In the genomic region with DNA sequence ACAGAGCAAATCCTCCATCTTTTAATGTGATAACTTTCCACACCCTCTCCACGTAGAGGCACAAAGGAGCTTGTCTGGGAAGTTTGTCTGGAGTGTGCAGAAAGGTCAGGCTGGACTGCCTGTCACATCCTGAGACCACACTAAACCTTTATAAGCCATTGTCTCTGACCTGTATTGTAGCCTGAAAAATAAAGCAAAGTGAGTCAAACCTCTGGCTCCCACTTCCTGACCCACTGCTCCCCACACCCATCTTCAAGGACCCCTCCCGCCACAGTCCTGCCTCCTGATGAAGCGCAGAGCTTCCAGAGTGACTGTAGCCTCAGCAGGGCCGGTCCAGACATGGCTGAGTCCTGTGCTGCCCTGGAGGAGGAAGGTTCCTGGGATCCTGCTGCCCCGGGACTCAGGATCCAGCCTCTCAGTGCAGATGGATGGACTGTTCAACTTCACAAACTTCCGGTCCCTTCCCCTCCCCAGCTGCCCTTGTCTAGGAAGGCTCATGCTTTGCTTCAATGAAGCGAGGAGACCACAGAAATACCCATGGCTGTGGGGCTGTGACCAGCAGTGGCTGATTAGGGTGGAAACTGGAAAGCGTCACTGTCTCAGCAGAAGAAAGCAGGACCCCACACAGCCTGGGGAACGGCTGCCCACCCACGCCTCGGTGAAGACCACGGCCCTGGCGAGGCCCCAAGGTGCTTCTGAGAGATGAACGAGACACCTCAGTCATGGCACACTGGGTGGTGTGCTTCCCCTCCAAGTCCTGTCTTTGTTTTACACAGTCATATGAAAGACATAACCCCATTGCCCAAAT, we compare ENCODE assay signal across 1 cellular context.
A peak's percentile ranks its signal among the peaks of the same experiment; 100 is the strongest.
TF ChIP-seq lines count a peak whose summit lies in the region.

No MANE protein-coding gene starts in this region.

TF ChIP-seq in GM12878, 131 proteins besides CTCF, POLR2A, EP300 and RAD21 (continued from another document and continues in another):
- TF ChIP-seq, protein P1, sequence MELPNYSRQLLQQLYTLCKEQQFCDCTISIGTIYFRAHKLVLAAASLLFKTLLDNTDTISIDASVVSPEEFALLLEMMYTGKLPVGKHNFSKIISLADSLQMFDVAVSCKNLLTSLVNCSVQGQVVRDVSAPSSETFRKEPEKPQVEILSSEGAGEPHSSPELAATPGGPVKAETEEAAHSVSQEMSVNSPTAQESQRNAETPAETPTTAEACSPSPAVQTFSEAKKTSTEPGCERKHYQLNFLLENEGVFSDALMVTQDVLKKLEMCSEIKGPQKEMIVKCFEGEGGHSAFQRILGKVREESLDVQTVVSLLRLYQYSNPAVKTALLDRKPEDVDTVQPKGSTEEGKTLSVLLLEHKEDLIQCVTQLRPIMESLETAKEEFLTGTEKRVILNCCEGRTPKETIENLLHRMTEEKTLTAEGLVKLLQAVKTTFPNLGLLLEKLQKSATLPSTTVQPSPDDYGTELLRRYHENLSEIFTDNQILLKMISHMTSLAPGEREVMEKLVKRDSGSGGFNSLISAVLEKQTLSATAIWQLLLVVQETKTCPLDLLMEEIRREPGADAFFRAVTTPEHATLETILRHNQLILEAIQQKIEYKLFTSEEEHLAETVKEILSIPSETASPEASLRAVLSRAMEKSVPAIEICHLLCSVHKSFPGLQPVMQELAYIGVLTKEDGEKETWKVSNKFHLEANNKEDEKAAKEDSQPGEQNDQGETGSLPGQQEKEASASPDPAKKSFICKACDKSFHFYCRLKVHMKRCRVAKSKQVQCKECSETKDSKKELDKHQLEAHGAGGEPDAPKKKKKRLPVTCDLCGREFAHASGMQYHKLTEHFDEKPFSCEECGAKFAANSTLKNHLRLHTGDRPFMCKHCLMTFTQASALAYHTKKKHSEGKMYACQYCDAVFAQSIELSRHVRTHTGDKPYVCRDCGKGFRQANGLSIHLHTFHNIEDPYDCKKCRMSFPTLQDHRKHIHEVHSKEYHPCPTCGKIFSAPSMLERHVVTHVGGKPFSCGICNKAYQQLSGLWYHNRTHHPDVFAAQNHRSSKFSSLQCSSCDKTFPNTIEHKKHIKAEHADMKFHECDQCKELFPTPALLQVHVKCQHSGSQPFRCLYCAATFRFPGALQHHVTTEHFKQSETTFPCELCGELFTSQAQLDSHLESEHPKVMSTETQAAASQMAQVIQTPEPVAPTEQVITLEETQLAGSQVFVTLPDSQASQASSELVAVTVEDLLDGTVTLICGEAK (IDR thresholded peaks at IDR 0.05; ENCODE audit: borderline replicate concordance) = no peak
- TF ChIP-seq, protein P2, sequence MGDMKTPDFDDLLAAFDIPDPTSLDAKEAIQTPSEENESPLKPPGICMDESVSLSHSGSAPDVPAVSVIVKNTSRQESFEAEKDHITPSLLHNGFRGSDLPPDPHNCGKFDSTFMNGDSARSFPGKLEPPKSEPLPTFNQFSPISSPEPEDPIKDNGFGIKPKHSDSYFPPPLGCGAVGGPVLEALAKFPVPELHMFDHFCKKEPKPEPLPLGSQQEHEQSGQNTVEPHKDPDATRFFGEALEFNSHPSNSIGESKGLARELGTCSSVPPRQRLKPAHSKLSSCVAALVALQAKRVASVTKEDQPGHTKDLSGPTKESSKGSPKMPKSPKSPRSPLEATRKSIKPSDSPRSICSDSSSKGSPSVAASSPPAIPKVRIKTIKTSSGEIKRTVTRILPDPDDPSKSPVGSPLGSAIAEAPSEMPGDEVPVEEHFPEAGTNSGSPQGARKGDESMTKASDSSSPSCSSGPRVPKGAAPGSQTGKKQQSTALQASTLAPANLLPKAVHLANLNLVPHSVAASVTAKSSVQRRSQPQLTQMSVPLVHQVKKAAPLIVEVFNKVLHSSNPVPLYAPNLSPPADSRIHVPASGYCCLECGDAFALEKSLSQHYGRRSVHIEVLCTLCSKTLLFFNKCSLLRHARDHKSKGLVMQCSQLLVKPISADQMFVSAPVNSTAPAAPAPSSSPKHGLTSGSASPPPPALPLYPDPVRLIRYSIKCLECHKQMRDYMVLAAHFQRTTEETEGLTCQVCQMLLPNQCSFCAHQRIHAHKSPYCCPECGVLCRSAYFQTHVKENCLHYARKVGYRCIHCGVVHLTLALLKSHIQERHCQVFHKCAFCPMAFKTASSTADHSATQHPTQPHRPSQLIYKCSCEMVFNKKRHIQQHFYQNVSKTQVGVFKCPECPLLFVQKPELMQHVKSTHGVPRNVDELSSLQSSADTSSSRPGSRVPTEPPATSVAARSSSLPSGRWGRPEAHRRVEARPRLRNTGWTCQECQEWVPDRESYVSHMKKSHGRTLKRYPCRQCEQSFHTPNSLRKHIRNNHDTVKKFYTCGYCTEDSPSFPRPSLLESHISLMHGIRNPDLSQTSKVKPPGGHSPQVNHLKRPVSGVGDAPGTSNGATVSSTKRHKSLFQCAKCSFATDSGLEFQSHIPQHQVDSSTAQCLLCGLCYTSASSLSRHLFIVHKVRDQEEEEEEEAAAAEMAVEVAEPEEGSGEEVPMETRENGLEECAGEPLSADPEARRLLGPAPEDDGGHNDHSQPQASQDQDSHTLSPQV (IDR thresholded peaks at IDR 0.05) = no peak
- TF ChIP-seq, protein P3, sequence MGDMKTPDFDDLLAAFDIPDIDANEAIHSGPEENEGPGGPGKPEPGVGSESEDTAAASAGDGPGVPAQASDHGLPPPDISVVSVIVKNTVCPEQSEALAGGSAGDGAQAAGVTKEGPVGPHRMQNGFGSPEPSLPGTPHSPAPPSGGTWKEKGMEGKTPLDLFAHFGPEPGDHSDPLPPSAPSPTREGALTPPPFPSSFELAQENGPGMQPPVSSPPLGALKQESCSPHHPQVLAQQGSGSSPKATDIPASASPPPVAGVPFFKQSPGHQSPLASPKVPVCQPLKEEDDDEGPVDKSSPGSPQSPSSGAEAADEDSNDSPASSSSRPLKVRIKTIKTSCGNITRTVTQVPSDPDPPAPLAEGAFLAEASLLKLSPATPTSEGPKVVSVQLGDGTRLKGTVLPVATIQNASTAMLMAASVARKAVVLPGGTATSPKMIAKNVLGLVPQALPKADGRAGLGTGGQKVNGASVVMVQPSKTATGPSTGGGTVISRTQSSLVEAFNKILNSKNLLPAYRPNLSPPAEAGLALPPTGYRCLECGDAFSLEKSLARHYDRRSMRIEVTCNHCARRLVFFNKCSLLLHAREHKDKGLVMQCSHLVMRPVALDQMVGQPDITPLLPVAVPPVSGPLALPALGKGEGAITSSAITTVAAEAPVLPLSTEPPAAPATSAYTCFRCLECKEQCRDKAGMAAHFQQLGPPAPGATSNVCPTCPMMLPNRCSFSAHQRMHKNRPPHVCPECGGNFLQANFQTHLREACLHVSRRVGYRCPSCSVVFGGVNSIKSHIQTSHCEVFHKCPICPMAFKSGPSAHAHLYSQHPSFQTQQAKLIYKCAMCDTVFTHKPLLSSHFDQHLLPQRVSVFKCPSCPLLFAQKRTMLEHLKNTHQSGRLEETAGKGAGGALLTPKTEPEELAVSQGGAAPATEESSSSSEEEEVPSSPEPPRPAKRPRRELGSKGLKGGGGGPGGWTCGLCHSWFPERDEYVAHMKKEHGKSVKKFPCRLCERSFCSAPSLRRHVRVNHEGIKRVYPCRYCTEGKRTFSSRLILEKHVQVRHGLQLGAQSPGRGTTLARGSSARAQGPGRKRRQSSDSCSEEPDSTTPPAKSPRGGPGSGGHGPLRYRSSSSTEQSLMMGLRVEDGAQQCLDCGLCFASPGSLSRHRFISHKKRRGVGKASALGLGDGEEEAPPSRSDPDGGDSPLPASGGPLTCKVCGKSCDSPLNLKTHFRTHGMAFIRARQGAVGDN (IDR thresholded peaks at IDR 0.05) = no peak
- peak; percentile 73 for TF ChIP-seq EED (IDR thresholded peaks at IDR 0.05; ENCODE audit: low read depth)
- TF ChIP-seq, protein P4, sequence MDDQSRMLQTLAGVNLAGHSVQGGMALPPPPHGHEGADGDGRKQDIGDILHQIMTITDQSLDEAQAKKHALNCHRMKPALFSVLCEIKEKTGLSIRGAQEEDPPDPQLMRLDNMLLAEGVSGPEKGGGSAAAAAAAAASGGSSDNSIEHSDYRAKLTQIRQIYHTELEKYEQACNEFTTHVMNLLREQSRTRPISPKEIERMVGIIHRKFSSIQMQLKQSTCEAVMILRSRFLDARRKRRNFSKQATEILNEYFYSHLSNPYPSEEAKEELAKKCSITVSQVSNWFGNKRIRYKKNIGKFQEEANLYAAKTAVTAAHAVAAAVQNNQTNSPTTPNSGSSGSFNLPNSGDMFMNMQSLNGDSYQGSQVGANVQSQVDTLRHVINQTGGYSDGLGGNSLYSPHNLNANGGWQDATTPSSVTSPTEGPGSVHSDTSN (IDR thresholded peaks at IDR 0.05; ENCODE audit: insufficient replicate concordance, low read depth, low read length) = no peak
- TF ChIP-seq SUZ12 (IDR thresholded peaks at IDR 0.05; ENCODE audit: unreplicated experiment) = no peak
- peak; percentile 47; the same call in 1 of the 2 replicates for TF ChIP-seq BCL11A (IDR thresholded peaks at IDR 0.05; ENCODE audit: low read depth, low read length)
- 0 out of 2 replicates have a peak, but pooled peaks have one; percentile 58 for TF ChIP-seq ZNF217 (IDR thresholded peaks at IDR 0.05)
- TF ChIP-seq BMI1 (IDR thresholded peaks at IDR 0.05; ENCODE audit: borderline replicate concordance) = no peak
- no peak for TF ChIP-seq STAT1 (conservative IDR thresholded peaks at IDR 0.05)
- TF ChIP-seq ESRRA (IDR thresholded peaks at IDR 0.05; ENCODE audit: low read length) = no peak
- no peak for TF ChIP-seq SUPT20H (IDR thresholded peaks at IDR 0.05; ENCODE audit: borderline replicate concordance, control insufficient read depth, low read depth, low read length)
- no peak for TF ChIP-seq SMARCA5 (IDR thresholded peaks at IDR 0.05)
- peak; percentile 57; the same call in 1 of the 2 replicates for TF ChIP-seq NFIC (IDR thresholded peaks at IDR 0.05; ENCODE audit: low read depth, low read length)
- TF ChIP-seq ASH2L (IDR thresholded peaks at IDR 0.05; ENCODE audit: borderline replicate concordance, low read depth) = no peak
- no peak for TF ChIP-seq NR2C2 (IDR thresholded peaks at IDR 0.05; ENCODE audit: borderline replicate concordance, control insufficient read depth, insufficient read length, low read depth)
- TF ChIP-seq CBX3 (IDR thresholded peaks at IDR 0.05; ENCODE audit: borderline replicate concordance, low read depth) = no peak
- no peak for TF ChIP-seq SRF (IDR thresholded peaks at IDR 0.05; ENCODE audit: low read depth in 2 of 2, low read length in 2 of 2)
- TF ChIP-seq, protein P5, sequence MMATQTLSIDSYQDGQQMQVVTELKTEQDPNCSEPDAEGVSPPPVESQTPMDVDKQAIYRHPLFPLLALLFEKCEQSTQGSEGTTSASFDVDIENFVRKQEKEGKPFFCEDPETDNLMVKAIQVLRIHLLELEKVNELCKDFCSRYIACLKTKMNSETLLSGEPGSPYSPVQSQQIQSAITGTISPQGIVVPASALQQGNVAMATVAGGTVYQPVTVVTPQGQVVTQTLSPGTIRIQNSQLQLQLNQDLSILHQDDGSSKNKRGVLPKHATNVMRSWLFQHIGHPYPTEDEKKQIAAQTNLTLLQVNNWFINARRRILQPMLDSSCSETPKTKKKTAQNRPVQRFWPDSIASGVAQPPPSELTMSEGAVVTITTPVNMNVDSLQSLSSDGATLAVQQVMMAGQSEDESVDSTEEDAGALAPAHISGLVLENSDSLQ (IDR thresholded peaks at IDR 0.05) = no peak
- TF ChIP-seq CEBPB (IDR thresholded peaks at IDR 0.05; ENCODE audit: borderline replicate concordance in 1 of 2, low read depth in 2 of 2, low read length in 2 of 2) = no peak
- 0 out of 2 replicates have a peak, but pooled peaks have one; percentile 15 for TF ChIP-seq CREB1 (IDR thresholded peaks at IDR 0.05; ENCODE audit: low read depth)
- TF ChIP-seq HCFC1 (IDR thresholded peaks at IDR 0.05; ENCODE audit: low read length) = no peak
- TF ChIP-seq, protein P6, sequence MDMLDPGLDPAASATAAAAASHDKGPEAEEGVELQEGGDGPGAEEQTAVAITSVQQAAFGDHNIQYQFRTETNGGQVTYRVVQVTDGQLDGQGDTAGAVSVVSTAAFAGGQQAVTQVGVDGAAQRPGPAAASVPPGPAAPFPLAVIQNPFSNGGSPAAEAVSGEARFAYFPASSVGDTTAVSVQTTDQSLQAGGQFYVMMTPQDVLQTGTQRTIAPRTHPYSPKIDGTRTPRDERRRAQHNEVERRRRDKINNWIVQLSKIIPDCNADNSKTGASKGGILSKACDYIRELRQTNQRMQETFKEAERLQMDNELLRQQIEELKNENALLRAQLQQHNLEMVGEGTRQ (IDR thresholded peaks at IDR 0.05; ENCODE audit: borderline replicate concordance, low read depth, low read length) = no peak
- TF ChIP-seq MEF2A (IDR thresholded peaks at IDR 0.05; ENCODE audit: insufficient read depth, low read depth, low read length) = 0 out of 2 replicates have a peak, but pooled peaks have one; percentile 44
- TF ChIP-seq, protein P7, sequence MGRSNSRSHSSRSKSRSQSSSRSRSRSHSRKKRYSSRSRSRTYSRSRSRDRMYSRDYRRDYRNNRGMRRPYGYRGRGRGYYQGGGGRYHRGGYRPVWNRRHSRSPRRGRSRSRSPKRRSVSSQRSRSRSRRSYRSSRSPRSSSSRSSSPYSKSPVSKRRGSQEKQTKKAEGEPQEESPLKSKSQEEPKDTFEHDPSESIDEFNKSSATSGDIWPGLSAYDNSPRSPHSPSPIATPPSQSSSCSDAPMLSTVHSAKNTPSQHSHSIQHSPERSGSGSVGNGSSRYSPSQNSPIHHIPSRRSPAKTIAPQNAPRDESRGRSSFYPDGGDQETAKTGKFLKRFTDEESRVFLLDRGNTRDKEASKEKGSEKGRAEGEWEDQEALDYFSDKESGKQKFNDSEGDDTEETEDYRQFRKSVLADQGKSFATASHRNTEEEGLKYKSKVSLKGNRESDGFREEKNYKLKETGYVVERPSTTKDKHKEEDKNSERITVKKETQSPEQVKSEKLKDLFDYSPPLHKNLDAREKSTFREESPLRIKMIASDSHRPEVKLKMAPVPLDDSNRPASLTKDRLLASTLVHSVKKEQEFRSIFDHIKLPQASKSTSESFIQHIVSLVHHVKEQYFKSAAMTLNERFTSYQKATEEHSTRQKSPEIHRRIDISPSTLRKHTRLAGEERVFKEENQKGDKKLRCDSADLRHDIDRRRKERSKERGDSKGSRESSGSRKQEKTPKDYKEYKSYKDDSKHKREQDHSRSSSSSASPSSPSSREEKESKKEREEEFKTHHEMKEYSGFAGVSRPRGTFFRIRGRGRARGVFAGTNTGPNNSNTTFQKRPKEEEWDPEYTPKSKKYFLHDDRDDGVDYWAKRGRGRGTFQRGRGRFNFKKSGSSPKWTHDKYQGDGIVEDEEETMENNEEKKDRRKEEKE (IDR thresholded peaks at IDR 0.05) = no peak
- no peak for TF ChIP-seq RAD51 (IDR thresholded peaks at IDR 0.05)
- TF ChIP-seq ATF7 (IDR thresholded peaks at IDR 0.05; ENCODE audit: low read depth) = 0 out of 2 replicates have a peak, but pooled peaks have one; percentile 22
- peak; percentile 30; the same call in 1 of the 2 replicates for TF ChIP-seq MTA2 (IDR thresholded peaks at IDR 0.05; ENCODE audit: low read depth)
- 0 out of 2 replicates have a peak, but pooled peaks have one; percentile 46 for TF ChIP-seq TCF3 (IDR thresholded peaks at IDR 0.05; ENCODE audit: borderline replicate concordance, insufficient read depth, low read depth, low read length)
- 0 out of 2 replicates have a peak, but pooled peaks have one; percentile 41 for TF ChIP-seq FOXM1 (IDR thresholded peaks at IDR 0.05; ENCODE audit: low read depth, low read length)
- no peak for TF ChIP-seq RFX5 (IDR thresholded peaks at IDR 0.05; ENCODE audit: low read depth, low read length)
- TF ChIP-seq YY1 (IDR thresholded peaks at IDR 0.05; ENCODE audit: low read depth, low read length) = 0 out of 2 replicates have a peak, but pooled peaks have one; percentile 17
- TF ChIP-seq, protein P8, sequence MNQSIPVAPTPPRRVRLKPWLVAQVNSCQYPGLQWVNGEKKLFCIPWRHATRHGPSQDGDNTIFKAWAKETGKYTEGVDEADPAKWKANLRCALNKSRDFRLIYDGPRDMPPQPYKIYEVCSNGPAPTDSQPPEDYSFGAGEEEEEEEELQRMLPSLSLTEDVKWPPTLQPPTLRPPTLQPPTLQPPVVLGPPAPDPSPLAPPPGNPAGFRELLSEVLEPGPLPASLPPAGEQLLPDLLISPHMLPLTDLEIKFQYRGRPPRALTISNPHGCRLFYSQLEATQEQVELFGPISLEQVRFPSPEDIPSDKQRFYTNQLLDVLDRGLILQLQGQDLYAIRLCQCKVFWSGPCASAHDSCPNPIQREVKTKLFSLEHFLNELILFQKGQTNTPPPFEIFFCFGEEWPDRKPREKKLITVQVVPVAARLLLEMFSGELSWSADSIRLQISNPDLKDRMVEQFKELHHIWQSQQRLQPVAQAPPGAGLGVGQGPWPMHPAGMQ (IDR thresholded peaks at IDR 0.05; ENCODE audit: borderline replicate concordance) = no peak
